17 cellular contexts compared by ENCODE assay signal in genomic region chr15:62927196-62927595, GRCh38.
DNase-seq lines count a peak whose midpoint lies in the region; ATAC-seq and TF ChIP-seq lines count a peak whose summit lies in the region.
"Had no signal": no experiment of that assay in that cellular context is flagged by ENCODE, and none has a peak within 500 bp of the region (broad histone marks: within the 10 kb centered on the region; RNA-seq: fewer than 3 reads in every experiment).

No MANE protein-coding gene starts in this region.

- TF ChIP-seq CTCF in IMR-90 (conservative IDR thresholded peaks at IDR 0.05; ENCODE audit: low read depth, low read length) (no peak), epithelial cell of proximal tubule (conservative IDR thresholded peaks at IDR 0.05; ENCODE audit: low read depth, low read length) (no peak), osteocyte (IDR thresholded peaks at IDR 0.05) (no peak), breast epithelium (IDR thresholded peaks at IDR 0.05) (no peak), upper lobe of right lung (IDR thresholded peaks at IDR 0.05) (no peak)

- peak overlapping the region; percentile 75 for H3K27ac Mint-ChIP-seq in osteocyte (ENCODE audit: unreplicated experiment)

- no peak overlapping the region for H3K4me3 ChIP-seq in IMR-90 (ENCODE audit: insufficient read depth, low read depth, low read length)
- H3K4me3 ChIP-seq in epithelial cell of proximal tubule (ENCODE audit: low read depth, low read length) = no peak overlapping the region
- no peak overlapping the region for H3K4me3 ChIP-seq in breast epithelium
- H3K4me3 ChIP-seq in upper lobe of right lung = no peak overlapping the region

- H2AK5ac ChIP-seq in IMR-90 (ENCODE audit: low read depth, low read length) = no peak overlapping the region

- no peak overlapping the region; the same call in 2 of the 3 replicates for H2BK15ac ChIP-seq in IMR-90 (ENCODE audit: low read depth, low read length)

- peaks cover 0 to 9% of the 10 kb centered on the region in 2 experiments; a peak in 2 of 4 replicates for H3K79me1 ChIP-seq in IMR-90 (ENCODE audit: low read depth in 1 of 2, low read length in 2 of 2)

- CTCF ChIA-PET in IMR-90 (lab: Yijun Ruan, JAX) = interaction anchor here (0.6 to 1.3 kb wide), 6 partner anchors 9 to 121 kb away, joined by 3 to 6 read pairs (median 4); no protein-coding TSS in a partner anchor

- H3K14ac ChIP-seq in IMR-90 (replicated peaks; ENCODE audit: low read depth, low read length) = no peak overlapping the region

- no peak overlapping the region for H2AFZ ChIP-seq in IMR-90 (replicated peaks; ENCODE audit: low read length, poor library complexity)

- H3K9ac ChIP-seq in IMR-90 (ENCODE audit: low read depth, low read length) = no peak overlapping the region

- H3K18ac ChIP-seq in IMR-90 (ENCODE audit: low read depth, low read length) = no peak overlapping the region

- H3K27ac ChIP-seq in IMR-90 (ENCODE audit: insufficient read depth, low read length) (no peak overlapping the region), breast epithelium (no peak overlapping the region), upper lobe of right lung (no peak overlapping the region)

- BruUV-seq in IMR-90 (replicated peaks; lab: Mats Ljungman, UMichigan) = no TSS peak

- no peak overlapping the region for H3K4me2 ChIP-seq in IMR-90 (ENCODE audit: low read depth, low read length)

- no peaks in the 10 kb centered on the region for H3K27me3 ChIP-seq in IMR-90 (ENCODE audit: control insufficient read depth, insufficient read depth, low read length)
- H3K27me3 ChIP-seq in breast epithelium = no peaks in the 10 kb centered on the region
- H3K27me3 ChIP-seq in upper lobe of right lung = no peaks in the 10 kb centered on the region

- peak; percentile 9 for DNase-seq in ACHN
- peak; percentile 29 for DNase-seq in IMR-90
- peak; percentile 39 for DNase-seq in epithelial cell of proximal tubule (ENCODE audit: low read depth)
- DNase-seq in osteocyte (ENCODE audit: extremely low spot score, unreplicated experiment) = no peak
- DNase-seq in breast epithelium (ENCODE audit: low spot score in 2 of 2) = no peak
- no peak for DNase-seq in upper lobe of right lung
- DNase-seq: CD4-positive, CD25-positive, alpha-beta regulatory T cell; DND-41; MV-4-11; NCI-H1105 treated with DMSO at 0.1 percent for 48 hours; NCI-H2081 treated with DMSO at 0.1 percent for 48 hours; NCI-H2171 treated with DMSO at 0.1 percent for 48 hours; NCI-H526; Right ventricle myocardium superior had no signal

- no peak overlapping the region for H3K4ac ChIP-seq in IMR-90 (ENCODE audit: low read depth, low read length)

- H4K8ac ChIP-seq in IMR-90 (ENCODE audit: low read depth in 2 of 2, low read length in 2 of 2) = no peak overlapping the region

- H3K4me3 Mint-ChIP-seq in osteocyte (ENCODE audit: unreplicated experiment) = no peak overlapping the region
- H3K4me3 Mint-ChIP-seq: CD4-positive, CD25-positive, alpha-beta regulatory T cell; IgD-negative memory B cell had no signal

- POLR2A ChIA-PET in IMR-90 (lab: Charles Lee; ENCODE audit: unreplicated experiment) = interaction anchor here (1.0 kb wide), 1 partner anchor 118 kb away, joined by 3 read pairs; no protein-coding TSS in a partner anchor

- H3K36me3 Mint-ChIP-seq in osteocyte (ENCODE audit: unreplicated experiment) = no peaks in the 10 kb centered on the region
- H3K36me3 Mint-ChIP-seq: CD4-positive, CD25-positive, alpha-beta regulatory T cell; IgD-negative memory B cell had no signal

- dilution Hi-C loops in IMR-90 (cut with HindIII; ENCODE audit: low sequenced_read_pairs, unreplicated experiment) = no loop called here

- no peaks in the 10 kb centered on the region for H3K9me3 Mint-ChIP-seq in osteocyte (ENCODE audit: unreplicated experiment)
- H3K9me3 Mint-ChIP-seq: IgD-negative memory B cell had no signal

- H3K36me3 ChIP-seq in IMR-90 (ENCODE audit: control insufficient read depth, insufficient read depth, low read length) = no peaks in the 10 kb centered on the region
- H3K36me3 ChIP-seq in breast epithelium = no peaks in the 10 kb centered on the region
- H3K36me3 ChIP-seq in upper lobe of right lung = no peaks in the 10 kb centered on the region

- H2AK9ac ChIP-seq in IMR-90 (replicated peaks; ENCODE audit: low read depth, low read length, poor library complexity) = no peak overlapping the region

- H3K9me3 ChIP-seq in IMR-90 (ENCODE audit: control insufficient read depth, insufficient read depth, low read length) = no peaks in the 10 kb centered on the region
- H3K9me3 ChIP-seq in breast epithelium = no peaks in the 10 kb centered on the region
- H3K9me3 ChIP-seq in upper lobe of right lung = no peaks in the 10 kb centered on the region

- H3K9me1 ChIP-seq in IMR-90 (ENCODE audit: insufficient read depth, low read length) = peaks cover 9% of the 10 kb centered on the region

- H4K5ac ChIP-seq in IMR-90 (ENCODE audit: low read depth, low read length) = no peak overlapping the region

- H4K91ac ChIP-seq in IMR-90 (ENCODE audit: insufficient read depth, low read depth, low read length) = no peak overlapping the region

- no peaks in the 10 kb centered on the region for H3K27me3 Mint-ChIP-seq in osteocyte (ENCODE audit: unreplicated experiment)

- no peak overlapping the region for H3K23ac ChIP-seq in IMR-90 (ENCODE audit: low read depth, low read length)

- H2BK5ac ChIP-seq in IMR-90 (ENCODE audit: low read depth, low read length, poor library complexity, severe bottlenecking) = peak overlapping the region; percentile 63

- H3K4me1 Mint-ChIP-seq in osteocyte (ENCODE audit: unreplicated experiment) = peaks cover 51% of the 10 kb centered on the region

- no peak overlapping the region for H3K56ac ChIP-seq in IMR-90 (ENCODE audit: extremely low read depth, insufficient read depth, low read length)

- H3K4me1 ChIP-seq in IMR-90 (ENCODE audit: control insufficient read depth, insufficient read depth, low read length) = peaks cover 13% of the 10 kb centered on the region
- H3K4me1 ChIP-seq in breast epithelium = no peaks in the 10 kb centered on the region
- peaks cover 6% of the 10 kb centered on the region for H3K4me1 ChIP-seq in upper lobe of right lung

- intact Hi-C loops in IMR-90 (cut with micrococcal nuclease) = loop anchor here (5.0 kb wide), 2 partner anchors 45 to 145 kb away; no protein-coding TSS in a partner anchor
- intact Hi-C loops in breast epithelium (cut with DNase I; ENCODE audit: low total_unique reads) = no loop called here
- intact Hi-C loops in upper lobe of right lung (cut with DNase I) = no loop called here

- no peak overlapping the region for H2BK20ac ChIP-seq in IMR-90 (ENCODE audit: low read depth, low read length)

- TF ChIP-seq RAD21 in IMR-90 (IDR thresholded peaks at IDR 0.05; ENCODE audit: low read length) = no peak

- in situ Hi-C loops in ACHN (cut with HindIII; ENCODE audit: low pct_ligation_motif_present, low pct_unique_long_range_greater_than_20kb, low sequenced_read_pairs) = no loop called here
- in situ Hi-C loops in IMR-90 (cut with MboI; ENCODE audit: low sequenced_read_pairs) = no loop called here

- no peak for TF ChIP-seq POLR2A in IMR-90 (IDR thresholded peaks at IDR 0.05; ENCODE audit: low read depth, low read length)
- no peak for TF ChIP-seq POLR2A in breast epithelium (IDR thresholded peaks at IDR 0.05)

- H4K20me1 ChIP-seq in IMR-90 (ENCODE audit: insufficient read depth, low read length) = peaks cover 7% of the 10 kb centered on the region

- H2BK120ac ChIP-seq in IMR-90 (ENCODE audit: low read depth, low read length) = no peak overlapping the region

- ATAC-seq in IMR-90 (ENCODE audit: low read depth) = no peak
- no peak for ATAC-seq in GM19324 (IDR thresholded peaks at IDR 0.05; ENCODE audit: low FRiP score, unreplicated experiment)
- no peak for ATAC-seq in GM21381 (IDR thresholded peaks at IDR 0.05; ENCODE audit: unreplicated experiment)
- no peak for ATAC-seq in upper lobe of right lung

TF ChIP-seq in IMR-90, 13 proteins besides CTCF, POLR2A, EP300 and RAD21:
- TF ChIP-seq SMC3 (IDR thresholded peaks at IDR 0.05; ENCODE audit: low read depth, low read length) (no peak), BHLHE40 (IDR thresholded peaks at IDR 0.05; ENCODE audit: low read depth, low read length) (no peak), RCOR1 (IDR thresholded peaks at IDR 0.05; ENCODE audit: insufficient replicate concordance, low read length) (no peak), MAFK (IDR thresholded peaks at IDR 0.05; ENCODE audit: low read depth, low read length) (no peak), NFE2L2 (IDR thresholded peaks at IDR 0.05; ENCODE audit: low read depth, low read length) (no peak), MAZ (IDR thresholded peaks at IDR 0.05; ENCODE audit: borderline replicate concordance, low read depth, low read length) (no peak), CHD1 (IDR thresholded peaks at IDR 0.05; ENCODE audit: low read depth, low read length) (no peak)
- TF ChIP-seq, protein P1, sequence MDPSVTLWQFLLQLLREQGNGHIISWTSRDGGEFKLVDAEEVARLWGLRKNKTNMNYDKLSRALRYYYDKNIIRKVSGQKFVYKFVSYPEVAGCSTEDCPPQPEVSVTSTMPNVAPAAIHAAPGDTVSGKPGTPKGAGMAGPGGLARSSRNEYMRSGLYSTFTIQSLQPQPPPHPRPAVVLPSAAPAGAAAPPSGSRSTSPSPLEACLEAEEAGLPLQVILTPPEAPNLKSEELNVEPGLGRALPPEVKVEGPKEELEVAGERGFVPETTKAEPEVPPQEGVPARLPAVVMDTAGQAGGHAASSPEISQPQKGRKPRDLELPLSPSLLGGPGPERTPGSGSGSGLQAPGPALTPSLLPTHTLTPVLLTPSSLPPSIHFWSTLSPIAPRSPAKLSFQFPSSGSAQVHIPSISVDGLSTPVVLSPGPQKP (IDR thresholded peaks at IDR 0.05; ENCODE audit: borderline replicate concordance, low read depth, low read length) = no peak
TF ChIP-seq in IMR-90: peak in this region for 0.

Comparison
In these comparisons a context has a peak if more than half of its experiments do, and no peak if none do; other contexts are left out.
1. DNase-seq: peak in ACHN (single experiment), IMR-90 (single experiment) and epithelial cell of proximal tubule (single experiment); none in osteocyte (single experiment), breast epithelium (0 of 2) and upper lobe of right lung (single experiment).